In genomic region chr17:76581515-76581914, GRCh38 we compare ENCODE assay signal across 19 cellular contexts. TPM values are rescaled to one million over a fixed set of nuclear protein-coding genes. Genes with fewer than 3 reads are reported as not detected.
"Had no signal": no experiment of that assay in that cellular context is flagged by ENCODE, and none has a peak within 500 bp of the region (broad histone marks: within the 10 kb centered on the region; RNA-seq: fewer than 3 reads in every experiment).

No MANE protein-coding gene starts in this region.

- H3K9me3 Mint-ChIP-seq: endodermal cell; natural killer cell treated with Interleukin-12 subunit alpha and Interleukin-12 subunit beta and Interleukin-15 and Interleukin-18, amount 100 ng/mL, for 72 hours had no signal

- DNase-seq: activated CD4-positive, alpha-beta T cell treated with anti-CD3 and anti-CD28 coated beads for 1 hour; activated CD4-positive, alpha-beta T cell treated with anti-CD3 and anti-CD28 coated beads, Interleukin-2, amount 50 U/mL, for 4 hours; activated naive CD4-positive, alpha-beta T cell treated with anti-CD3 and anti-CD28 coated beads, Interleukin-2, amount 50 U/mL, for 16 hours; dorsolateral prefrontal cortex; glutamatergic neuron; hypothalamus; left ventricle myocardium inferior; mesenchymal stem cell; stimulated activated CD4-positive, alpha-beta T cell treated with anti-CD3 and anti-CD28 coated beads, Interleukin-12 subunit alpha, Interleukin-12 subunit beta, amount 100 ng/mL, for 4 hours; stimulated activated CD4-positive, alpha-beta T cell treated with anti-CD3 and anti-CD28 coated beads, Interleukin-2, amount 100 ng/mL, for 24 hours; stomach; T-helper 1 cell; T1000; uterus had no signal

- H3K36me3 Mint-ChIP-seq: natural killer cell treated with Interleukin-12 subunit alpha and Interleukin-12 subunit beta and Interleukin-15 and Interleukin-18, amount 100 ng/mL, for 72 hours had no signal

- H3K4me1 ChIP-seq: uterus had no signal

- ATAC-seq: natural killer cell treated with Interleukin-12 subunit alpha and Interleukin-12 subunit beta and Interleukin-15 and Interleukin-18, amount 100 ng/mL, for 72 hours had no signal

- H3K27ac ChIP-seq: dorsolateral prefrontal cortex, esophagus muscularis mucosa, left ventricle myocardium inferior, stomach, thoracic aorta, uterus had no signal

- H3K9me3 ChIP-seq: esophagus muscularis mucosa, left ventricle myocardium inferior, stomach, thoracic aorta, uterus had no signal

- H3K27ac Mint-ChIP-seq: endodermal cell; natural killer cell treated with Interleukin-12 subunit alpha and Interleukin-12 subunit beta and Interleukin-15 and Interleukin-18, amount 100 ng/mL, for 72 hours had no signal

- H3K4me3 Mint-ChIP-seq: endodermal cell; natural killer cell treated with Interleukin-12 subunit alpha and Interleukin-12 subunit beta and Interleukin-15 and Interleukin-18, amount 100 ng/mL, for 72 hours had no signal

- H3K4me3 ChIP-seq: dorsolateral prefrontal cortex, esophagus muscularis mucosa, left ventricle myocardium inferior, stomach, thoracic aorta, uterus had no signal

- H3K36me3 ChIP-seq: esophagus muscularis mucosa, left ventricle myocardium inferior, stomach, thoracic aorta, uterus had no signal

RNA-seq across cellular contexts. Expression of gene PRCD, which starts 41.7 kb away (rescaled TPM):
- total RNA-seq: kidney epithelial cell had no signal
